In the genomic region with DNA sequence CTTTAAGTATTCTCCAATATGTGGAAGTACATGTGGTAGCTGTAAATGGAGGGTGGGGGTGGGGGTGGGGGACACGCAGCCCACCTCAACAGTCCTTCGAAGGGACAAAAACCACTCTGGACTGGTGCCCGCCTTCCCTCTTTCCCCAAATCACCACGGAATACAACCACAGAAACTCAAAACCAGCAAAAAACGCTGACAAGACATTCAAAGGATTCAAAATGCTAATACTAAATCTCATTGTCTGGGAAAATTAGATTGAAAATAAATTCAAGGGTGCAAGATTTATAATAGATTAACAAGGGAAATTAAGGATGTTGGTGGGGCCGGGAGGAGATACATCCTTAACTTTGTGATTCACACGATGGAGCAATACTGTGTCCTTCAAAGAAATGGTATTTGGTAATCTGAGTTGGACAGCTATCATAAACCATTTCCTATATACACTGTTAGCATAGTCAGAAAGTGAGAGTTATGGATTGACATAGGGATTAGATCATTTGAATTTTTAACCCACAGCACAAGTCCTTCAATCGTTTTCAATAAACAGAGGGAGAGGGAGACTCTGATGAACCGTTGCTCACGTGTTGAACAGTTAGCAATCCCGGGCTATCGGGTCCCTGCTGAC, we compare ENCODE assay signal across 1 cellular context.
TF ChIP-seq lines count a peak whose summit lies in the region.

No MANE protein-coding gene starts in this region.

TF ChIP-seq in HEK293, 187 proteins besides CTCF, POLR2A, EP300 and RAD21 (continued from another document):
- TF ChIP-seq ZNF157 (tag by site-specific recombination; IDR thresholded peaks at IDR 0.05) (no peak), HOXC10 (CRISPR knock-in tag; IDR thresholded peaks at IDR 0.05) (no peak)
